In genomic region chr6:9272671-9273070, GRCh38 we compare ENCODE assay signal across 33 cellular contexts.
"Had no signal": no experiment of that assay in that cellular context is flagged by ENCODE, and none has a peak within 500 bp of the region (broad histone marks: within the 10 kb centered on the region; RNA-seq: fewer than 3 reads in every experiment).

No MANE protein-coding gene starts in this region.

- H3K27me3 Mint-ChIP-seq: activated CD4-positive, alpha-beta memory T cell treated with anti-CD3 and anti-CD28 coated beads for 36 hours; activated CD4-positive, alpha-beta T cell treated with anti-CD3 and anti-CD28 coated beads for 36 hours; activated CD4-positive, alpha-beta T cell treated with anti-CD3 and anti-CD28 coated beads, Interleukin-2, amount 10 ng/mL, durations not matched to agents 24 days and 14 days; activated CD8-positive, alpha-beta memory T cell treated with anti-CD3 and anti-CD28 coated beads, Interleukin-2, amount 10 ng/mL, durations not matched to agents 7 days and 5 days; activated naive CD4-positive, alpha-beta T cell treated with anti-CD3 and anti-CD28 coated beads, Interleukin-2, amount 50 U/mL, for 24 hours; activated naive CD8-positive, alpha-beta T cell treated with anti-CD3 and anti-CD28 coated beads for 36 hours; activated naive CD8-positive, alpha-beta T cell treated with anti-CD3 and anti-CD28 coated beads, Interleukin-2, amount 50 U/mL, for 24 hours; dendritic cell treated with granulocyte-macrophage colony-stimulating factor and Interleukin-4, amounts not matched to agents 40 ng/mL and 50 ng/mL, for 4 days; T-helper 17 cell had no signal

- H3K27me3 ChIP-seq: ascending aorta, breast epithelium, cardiac muscle cell, colonic mucosa, heart right ventricle, hepatocyte had no signal

- H3K36me3 ChIP-seq: ascending aorta, breast epithelium, cardiac muscle cell, colonic mucosa, gastroesophageal sphincter, heart right ventricle had no signal

- H3K4me1 ChIP-seq: ascending aorta, breast epithelium, colonic mucosa, gastroesophageal sphincter, heart right ventricle had no signal

- H3K4me3 ChIP-seq: ascending aorta, breast epithelium, cardiac muscle cell, colonic mucosa, dorsolateral prefrontal cortex, gastroesophageal sphincter, heart right ventricle, hepatocyte had no signal

- H3K4me1 Mint-ChIP-seq: activated CD4-positive, alpha-beta T cell treated with anti-CD3 and anti-CD28 coated beads for 36 hours; activated CD4-positive, alpha-beta T cell treated with anti-CD3 and anti-CD28 coated beads, Interleukin-2, amount 10 ng/mL, durations not matched to agents 24 days and 14 days; activated CD8-positive, alpha-beta memory T cell treated with anti-CD3 and anti-CD28 coated beads, Interleukin-2, amount 10 ng/mL, durations not matched to agents 7 days and 5 days; activated naive CD4-positive, alpha-beta T cell treated with anti-CD3 and anti-CD28 coated beads, Interleukin-2, amount 50 U/mL, for 24 hours; activated naive CD8-positive, alpha-beta T cell treated with anti-CD3 and anti-CD28 coated beads for 36 hours; activated naive CD8-positive, alpha-beta T cell treated with anti-CD3 and anti-CD28 coated beads, Interleukin-2, amount 50 U/mL, for 24 hours; brain; endodermal cell; T-helper 17 cell had no signal

- H3K9me3 Mint-ChIP-seq: activated CD4-positive, alpha-beta T cell treated with anti-CD3 and anti-CD28 coated beads, Interleukin-2, amount 10 ng/mL, durations not matched to agents 24 days and 14 days; activated naive CD4-positive, alpha-beta T cell treated with anti-CD3 and anti-CD28 coated beads, Interleukin-2, amount 50 U/mL, for 24 hours; activated naive CD8-positive, alpha-beta T cell treated with anti-CD3 and anti-CD28 coated beads for 36 hours; activated naive CD8-positive, alpha-beta T cell treated with anti-CD3 and anti-CD28 coated beads, Interleukin-2, amount 50 U/mL, for 24 hours; activated T-helper 1 cell treated with anti-CD3 and anti-CD28 coated beads, Interleukin-12 subunit alpha, Interleukin-12 subunit beta, Interleukin-2, Interleukin-4 antibody, amounts not matched to agents 30 ng/mL and 10 ng/mL and 1 ng/mL, durations not matched to agents 14 hours and 24 hours and 36 hours; activated T-helper 2 cell treated with anti-CD3 and anti-CD28 coated beads, Interferon-gamma antibody, Interleukin-2, Interleukin-4, amounts not matched to agents 10 μg/mL and 5 μg/mL and 100 μg/mL, durations not matched to agents 14 hours and 24 hours and 36 hours; endodermal cell had no signal

- H3K9me3 ChIP-seq: ascending aorta, breast epithelium, colonic mucosa, gastroesophageal sphincter had no signal

- H3K27ac Mint-ChIP-seq: activated CD4-positive, alpha-beta memory T cell treated with anti-CD3 and anti-CD28 coated beads for 36 hours; activated CD4-positive, alpha-beta T cell treated with anti-CD3 and anti-CD28 coated beads for 36 hours; activated CD4-positive, alpha-beta T cell treated with anti-CD3 and anti-CD28 coated beads, Interleukin-2, amount 10 ng/mL, durations not matched to agents 24 days and 14 days; activated CD8-positive, alpha-beta memory T cell treated with anti-CD3 and anti-CD28 coated beads, Interleukin-2, amount 10 ng/mL, durations not matched to agents 7 days and 5 days; activated CD8-positive, alpha-beta T cell treated with anti-CD3 and anti-CD28 coated beads, Interleukin-2, amount 10 ng/mL, durations not matched to agents 7 days and 5 days; activated naive CD4-positive, alpha-beta T cell treated with anti-CD3 and anti-CD28 coated beads for 36 hours; activated naive CD4-positive, alpha-beta T cell treated with anti-CD3 and anti-CD28 coated beads, Interleukin-2, amount 50 U/mL, for 24 hours; activated naive CD8-positive, alpha-beta T cell treated with anti-CD3 and anti-CD28 coated beads for 36 hours; activated naive CD8-positive, alpha-beta T cell treated with anti-CD3 and anti-CD28 coated beads, Interleukin-2, amount 50 U/mL, for 24 hours; activated T-helper 1 cell treated with anti-CD3 and anti-CD28 coated beads, Interleukin-12 subunit alpha, Interleukin-12 subunit beta, Interleukin-2, Interleukin-4 antibody, amounts not matched to agents 30 ng/mL and 10 ng/mL and 1 ng/mL, durations not matched to agents 14 hours and 24 hours and 36 hours; activated T-helper 2 cell treated with anti-CD3 and anti-CD28 coated beads, Interferon-gamma antibody, Interleukin-2, Interleukin-4, amounts not matched to agents 10 μg/mL and 5 μg/mL and 100 μg/mL, durations not matched to agents 14 hours and 24 hours and 36 hours; brain; dendritic cell treated with granulocyte-macrophage colony-stimulating factor and Interleukin-4, amounts not matched to agents 40 ng/mL and 50 ng/mL, for 4 days; endodermal cell; T-helper 17 cell had no signal

- DNase-seq: activated CD4-positive, alpha-beta memory T cell treated with anti-CD3 and anti-CD28 coated beads for 36 hours; activated CD4-positive, alpha-beta T cell treated with anti-CD3 and anti-CD28 coated beads for 36 hours; activated CD4-positive, alpha-beta T cell treated with anti-CD3 and anti-CD28 coated beads, Interleukin-2, amount 10 ng/mL, durations not matched to agents 24 days and 14 days; activated CD4-positive, CD25-positive, alpha-beta regulatory T cell; activated CD4-positive, CD25-positive, alpha-beta regulatory T cell treated with anti-CD3 and anti-CD28 coated beads, Interleukin-2, amount 50 U/mL, for 72 hours; activated CD8-positive, alpha-beta memory T cell treated with anti-CD3 and anti-CD28 coated beads, Interleukin-2, amount 10 ng/mL, durations not matched to agents 7 days and 5 days; activated CD8-positive, alpha-beta memory T cell treated with anti-CD3 and anti-CD28 coated beads, Interleukin-2, amount 50 U/mL, for 4 hours; activated CD8-positive, alpha-beta T cell treated with anti-CD3 and anti-CD28 coated beads, Interleukin-2, amount 10 ng/mL, durations not matched to agents 7 days and 5 days; activated effector memory CD4-positive, alpha-beta T cell treated with anti-CD3 and anti-CD28 coated beads, Interleukin-2, amount 50 U/mL, for 16 hours; activated naive CD4-positive, alpha-beta T cell treated with anti-CD3 and anti-CD28 coated beads for 36 hours; activated naive CD8-positive, alpha-beta T cell treated with anti-CD3 and anti-CD28 coated beads for 36 hours; activated naive CD8-positive, alpha-beta T cell treated with anti-CD3 and anti-CD28 coated beads, Interleukin-2, amount 50 U/mL, for 24 hours; activated T-cell treated with anti-CD3 and anti-CD28 coated beads, Interleukin-2, amount 50 U/mL, for 1 hour; activated T-cell treated with anti-CD3 and anti-CD28 coated beads, Interleukin-2, amount 50 U/mL, for 48 hours; central memory CD4-positive, alpha-beta T cell; cerebellar nuclear complex; colonic mucosa; dorsolateral prefrontal cortex; effector memory CD4-positive, alpha-beta T cell; endodermal cell; foreskin melanocyte; heart right ventricle; T-helper 17 cell had no signal

- H3K36me3 Mint-ChIP-seq: activated CD4-positive, alpha-beta memory T cell treated with anti-CD3 and anti-CD28 coated beads for 36 hours; activated CD8-positive, alpha-beta memory T cell treated with anti-CD3 and anti-CD28 coated beads, Interleukin-2, amount 10 ng/mL, durations not matched to agents 7 days and 5 days; activated naive CD4-positive, alpha-beta T cell treated with anti-CD3 and anti-CD28 coated beads, Interleukin-2, amount 50 U/mL, for 24 hours; activated naive CD8-positive, alpha-beta T cell treated with anti-CD3 and anti-CD28 coated beads for 36 hours; brain had no signal

- H3K4me3 Mint-ChIP-seq: activated CD4-positive, alpha-beta memory T cell treated with anti-CD3 and anti-CD28 coated beads for 36 hours; activated CD4-positive, alpha-beta T cell treated with anti-CD3 and anti-CD28 coated beads for 36 hours; activated CD4-positive, alpha-beta T cell treated with anti-CD3 and anti-CD28 coated beads, Interleukin-2, amount 10 ng/mL, durations not matched to agents 24 days and 14 days; activated CD8-positive, alpha-beta memory T cell treated with anti-CD3 and anti-CD28 coated beads, Interleukin-2, amount 10 ng/mL, durations not matched to agents 7 days and 5 days; activated CD8-positive, alpha-beta T cell treated with anti-CD3 and anti-CD28 coated beads, Interleukin-2, amount 10 ng/mL, durations not matched to agents 7 days and 5 days; activated naive CD4-positive, alpha-beta T cell treated with anti-CD3 and anti-CD28 coated beads for 36 hours; activated naive CD4-positive, alpha-beta T cell treated with anti-CD3 and anti-CD28 coated beads, Interleukin-2, amount 50 U/mL, for 24 hours; activated naive CD8-positive, alpha-beta T cell treated with anti-CD3 and anti-CD28 coated beads for 36 hours; activated naive CD8-positive, alpha-beta T cell treated with anti-CD3 and anti-CD28 coated beads, Interleukin-2, amount 50 U/mL, for 24 hours; activated T-helper 1 cell treated with anti-CD3 and anti-CD28 coated beads, Interleukin-12 subunit alpha, Interleukin-12 subunit beta, Interleukin-2, Interleukin-4 antibody, amounts not matched to agents 30 ng/mL and 10 ng/mL and 1 ng/mL, durations not matched to agents 14 hours and 24 hours and 36 hours; brain; dendritic cell treated with granulocyte-macrophage colony-stimulating factor and Interleukin-4, amounts not matched to agents 40 ng/mL and 50 ng/mL, for 4 days; endodermal cell; T-helper 17 cell had no signal
